Comparison of ENCODE assay signal across 29 cellular contexts in genomic region chr14:99079061-99079727, GRCh38.
"Had no signal": no experiment of that assay in that cellular context is flagged by ENCODE, and none has a peak within 500 bp of the region (broad histone marks: within the 10 kb centered on the region; RNA-seq: fewer than 3 reads in every experiment).

No MANE protein-coding gene starts in this region.

- H3K4me1 ChIP-seq: lower lobe of right lung, neural progenitor cell, right atrium auricular region, right lobe of liver, tibial nerve, upper lobe of left lung had no signal

- ATAC-seq: left colon; left lung; lower lobe of right lung; natural killer cell; right lobe of liver; stimulated activated memory B cell treated with anti-CD40 and anti-IgM and Interleukin-4, amounts not matched to agents 10 μg/mL and 1 μg/mL and 100 μg/mL, for 72 hours; stimulated activated naive CD8-positive, alpha-beta T cell treated with anti-CD3 and anti-CD28 coated beads, Interleukin-15, amount 100 ng/mL, for 72 hours had no signal

- DNase-seq: hippocampal formation; kidney; left colon; left lung; lower lobe of right lung; mammary epithelial cell; mesenchymal stem cell; naive B cell; natural killer cell; nephron progenitor cell; occipital lobe; ovary; right lobe of liver; stimulated activated CD4-positive, alpha-beta T cell treated with anti-CD3 and anti-CD28 coated beads, Interleukin-1b, Interleukin-23, amount 100 ng/mL, for 48 hours; stimulated activated CD4-positive, alpha-beta T cell treated with anti-CD3 and anti-CD28 coated beads, Interleukin-2, amount 100 ng/mL, for 48 hours; stimulated activated CD4-positive, alpha-beta T cell treated with anti-CD3 and anti-CD28 coated beads, Interleukin-4, amount 100 ng/mL, for 4 hours; stimulated activated CD8-positive, alpha-beta memory T cell treated with anti-CD3 and anti-CD28 coated beads, Interleukin-4, amount 100 ng/mL, for 48 hours; stimulated activated naive CD4-positive, alpha-beta T cell treated with Interleukin-2 at 50 U/mL for 16 hours; stimulated activated naive CD8-positive, alpha-beta T cell treated with anti-CD3 and anti-CD28 coated beads, Interleukin-15, amount 100 ng/mL, for 72 hours; substantia nigra; upper lobe of left lung had no signal

- H3K4me2 ChIP-seq: neural progenitor cell, smooth muscle cell had no signal

- H3K4me3 ChIP-seq: left lung, lower lobe of right lung, neural progenitor cell, ovary, right atrium auricular region, right lobe of liver, smooth muscle cell, tibial nerve, upper lobe of left lung had no signal

- H3K9me3 Mint-ChIP-seq: natural killer cell had no signal

- H3K4me3 Mint-ChIP-seq: mesothelial cell of epicardium; naive B cell; natural killer cell; nephron progenitor cell; neural progenitor cell; stimulated activated memory B cell treated with anti-CD40 and anti-IgM and Interleukin-4, amounts not matched to agents 10 μg/mL and 1 μg/mL and 100 μg/mL, for 72 hours; stimulated activated naive CD8-positive, alpha-beta T cell treated with anti-CD3 and anti-CD28 coated beads, Interleukin-15, amount 100 ng/mL, for 72 hours had no signal

- H3K4me1 Mint-ChIP-seq: mesothelial cell of epicardium; naive B cell; nephron progenitor cell; neural progenitor cell; stimulated activated memory B cell treated with anti-CD40 and anti-IgM and Interleukin-4, amounts not matched to agents 10 μg/mL and 1 μg/mL and 100 μg/mL, for 72 hours had no signal

- H3K9ac ChIP-seq: neural progenitor cell had no signal

- H2AFZ ChIP-seq: neural progenitor cell had no signal

- H3K36me3 Mint-ChIP-seq: mesothelial cell of epicardium; naive B cell; natural killer cell; neural progenitor cell; stimulated activated memory B cell treated with anti-CD40 and anti-IgM and Interleukin-4, amounts not matched to agents 10 μg/mL and 1 μg/mL and 100 μg/mL, for 72 hours had no signal

- H3K27ac Mint-ChIP-seq: mesothelial cell of epicardium; naive B cell; natural killer cell; nephron progenitor cell; neural progenitor cell; progenitor cell of endocrine pancreas; stimulated activated memory B cell treated with anti-CD40 and anti-IgM and Interleukin-4, amounts not matched to agents 10 μg/mL and 1 μg/mL and 100 μg/mL, for 72 hours; stimulated activated naive CD8-positive, alpha-beta T cell treated with anti-CD3 and anti-CD28 coated beads, Interleukin-15, amount 100 ng/mL, for 72 hours had no signal

- H3K27ac ChIP-seq: left lung, lower lobe of right lung, neural progenitor cell, neutrophil, ovary, right atrium auricular region, right lobe of liver, tibial nerve, upper lobe of left lung had no signal

- H3K27me3 ChIP-seq: left lung, neural progenitor cell, neutrophil, ovary, right atrium auricular region, right lobe of liver, tibial nerve, upper lobe of left lung had no signal

- H3K27me3 Mint-ChIP-seq: naive B cell; stimulated activated memory B cell treated with anti-CD40 and anti-IgM and Interleukin-4, amounts not matched to agents 10 μg/mL and 1 μg/mL and 100 μg/mL, for 72 hours; stimulated activated naive CD8-positive, alpha-beta T cell treated with anti-CD3 and anti-CD28 coated beads, Interleukin-15, amount 100 ng/mL, for 72 hours had no signal

- H3K9me3 ChIP-seq: lower lobe of right lung, neutrophil, ovary, right lobe of liver had no signal

- H3K36me3 ChIP-seq: left lung, lower lobe of right lung, neural progenitor cell, neutrophil, ovary, right atrium auricular region, right lobe of liver, tibial nerve, upper lobe of left lung had no signal
